Comparison of ENCODE assay signal across 8 cellular contexts in genomic region chr14:24299255-24300191, GRCh38. TPM values are rescaled to one million over a fixed set of nuclear protein-coding genes. Genes with fewer than 3 reads are reported as not detected.
DNase-seq lines count a peak whose midpoint lies in the region; ATAC-seq and TF ChIP-seq lines count a peak whose summit lies in the region.

Gene DHRS1, minus strand, starts transcription at chr14:24299780. Its CDS starts 674 bp downstream, at chr14:24299106.
Gene NOP9, plus strand, starts transcription at chr14:24299850. Its CDS starts 105 bp downstream, at chr14:24299955.

- peak within 1 kb of the TSS; percentile 88 for H3K27ac ChIP-seq in colonic mucosa

- H3K4me3 ChIP-seq in colonic mucosa = peak within 1 kb of the TSS; percentile 92

- H3K9me3 ChIP-seq in colonic mucosa = no peaks in the 10 kb centered on the region

- ATAC-seq in GM18909 (IDR thresholded peaks at IDR 0.05; ENCODE audit: poor library complexity, unreplicated experiment) = peak; percentile 80
- ATAC-seq in HG03175 (IDR thresholded peaks at IDR 0.05; ENCODE audit: unreplicated experiment) = peak; percentile 77

- TF ChIP-seq CTCF in AG09319 (IDR thresholded peaks at IDR 0.05; ENCODE audit: low read depth, low read length) (no peak), colonic mucosa (IDR thresholded peaks at IDR 0.05) (no peak)

- DNase-seq in AG09319 (ENCODE audit: extremely low read depth, low read depth) (peak; percentile 44), NCI-H446 treated with DMSO at 0.1 percent for 48 hours (lab: John Stamatoyannopoulos, UW) (peak; percentile 70), colonic mucosa (peak; percentile 96), left kidney (ENCODE audit: low read depth, low spot score) (peak; percentile 95)
- DNase-seq in activated CD4-positive, alpha-beta T cell treated with anti-CD3 and anti-CD28 coated beads for 48 hours = peak; percentile 95
- peak; percentile 90 for DNase-seq in stimulated activated CD4-positive, alpha-beta T cell treated with anti-CD3 and anti-CD28 coated beads, Interleukin-1b, Interleukin-23, amount 100 ng/mL, for 48 hours

- H3K27me3 ChIP-seq in colonic mucosa = no peaks in the 10 kb centered on the region

- peaks cover 13% of the 10 kb centered on the region for H3K4me1 ChIP-seq in colonic mucosa

- peak within 1 kb of the TSS; percentile 89 to 95 for H3K9ac ChIP-seq in colonic mucosa (ENCODE audit: low read depth in 2 of 2, low read length in 2 of 2)

- intact Hi-C loops in colonic mucosa (cut with DNase I) = no loop called here

- peaks cover 16% of the 10 kb centered on the region for H3K36me3 ChIP-seq in colonic mucosa

RNA-seq across cellular contexts. Expression of gene DHRS1, which starts in this region (rescaled TPM):
- 10 to 100 TPM; 38.0 to 42.4 TPM for total RNA-seq in colonic mucosa

RNA-seq across cellular contexts. Expression of gene NOP9, which starts in this region (rescaled TPM):
- 10 to 100 TPM; 23.8 to 49.8 TPM for total RNA-seq in colonic mucosa

Comparison
In these comparisons a context has a peak if more than half of its experiments do, and no peak if none do; other contexts are left out.
1. Peak in every context shown above with its lines: DNase-seq, ATAC-seq, H3K4me3 ChIP-seq and H3K27ac ChIP-seq.
2. DNase-seq: peak in every context shown above with its lines; median percentile 96 in colonic mucosa; 95 in activated CD4-positive, alpha-beta T cell treated with anti-CD3 and anti-CD28 coated beads for 48 hours; 95 in left kidney; 90 in stimulated activated CD4-positive, alpha-beta T cell treated with anti-CD3 and anti-CD28 coated beads, Interleukin-1b, Interleukin-23, amount 100 ng/mL, for 48 hours; 70 in NCI-H446 treated with DMSO at 0.1 percent for 48 hours; 44 in AG09319.